Comparison of ENCODE assay signal across 17 cellular contexts in genomic region chr18:79108520-79109215, GRCh38.
"Had no signal": no experiment of that assay in that cellular context is flagged by ENCODE, and none has a peak within 500 bp of the region (broad histone marks: within the 10 kb centered on the region; RNA-seq: fewer than 3 reads in every experiment).

No MANE protein-coding gene starts in this region.

- DNase-seq: activated CD4-positive, alpha-beta T cell treated with anti-CD3 and anti-CD28 coated beads, Interleukin-2, amount 50 U/mL, for 1 hour; activated naive CD4-positive, alpha-beta T cell; activated naive CD8-positive, alpha-beta T cell treated with anti-CD3 and anti-CD28 coated beads, Interleukin-2, amount 10 ng/mL, durations not matched to agents 7 days and 5 days; activated T-cell treated with anti-CD3 and anti-CD28 coated beads for 4 hours; aorta; effector memory CD4-positive, alpha-beta T cell; left colon; mucosa of descending colon; natural killer cell; right lobe of liver; stimulated activated CD4-positive, alpha-beta T cell treated with anti-CD3 and anti-CD28 coated beads, Interleukin-1b, Interleukin-23, amount 100 ng/mL, for 48 hours; T-cell; T-helper 9 cell; thyroid gland had no signal

- ATAC-seq: activated CD4-positive, CD25-positive, alpha-beta regulatory T cell treated with anti-CD3 and anti-CD28 coated beads, Interleukin-2, amount 50 U/mL, for 24 hours; gastroesophageal sphincter; left colon; mucosa of descending colon; natural killer cell; right lobe of liver; T-cell had no signal

- H3K4me3 ChIP-seq: gastroesophageal sphincter, mucosa of descending colon, right lobe of liver, thyroid gland had no signal

- H3K27ac ChIP-seq: epithelial cell of prostate, gastroesophageal sphincter, right lobe of liver, thyroid gland had no signal

- H3K27me3 ChIP-seq: gastroesophageal sphincter, right lobe of liver, thyroid gland had no signal

- H3K9me3 ChIP-seq: gastroesophageal sphincter, mucosa of descending colon, right lobe of liver, thyroid gland had no signal

- H3K36me3 ChIP-seq: right lobe of liver, thyroid gland had no signal
